Comparison of ENCODE assay signal across 2 cellular contexts in genomic region chr22:16795504-16795903, GRCh38. TPM values are rescaled to one million over a fixed set of nuclear protein-coding genes. Genes with fewer than 3 reads are reported as not detected.
"Had no signal": no experiment of that assay in that cellular context is flagged by ENCODE, and none has a peak within 500 bp of the region (broad histone marks: within the 10 kb centered on the region; RNA-seq: fewer than 3 reads in every experiment).

No MANE protein-coding gene starts in this region.

RNA-seq across cellular contexts. Expression of gene XKR3, which starts 29.7 kb away (rescaled TPM):
- total RNA-seq: LHCN-M2, NCI-H460 had no signal
